Comparison of ENCODE assay signal across 16 cellular contexts in the genomic region with DNA sequence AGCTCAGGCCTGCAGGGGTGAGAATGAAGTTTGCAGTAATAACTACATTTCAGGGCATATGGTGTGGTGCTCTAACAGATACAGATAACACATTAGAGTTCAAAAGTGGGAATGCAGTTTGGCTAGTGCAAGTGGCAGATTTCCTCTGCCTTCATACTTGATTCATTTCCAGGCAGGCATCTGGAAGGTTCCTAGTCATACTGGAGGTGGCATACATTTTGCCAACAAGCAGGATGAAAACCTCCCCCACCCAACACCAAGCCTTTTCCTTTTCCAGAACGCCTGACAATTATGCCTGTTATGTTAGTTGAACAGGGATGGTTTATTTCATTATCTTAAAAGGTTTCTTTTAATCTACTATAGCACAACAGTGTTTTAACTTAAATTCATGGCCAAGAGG. TPM values are rescaled to one million over a fixed set of nuclear protein-coding genes. Genes with fewer than 3 reads are reported as not detected.
"Had no signal": no experiment of that assay in that cellular context is flagged by ENCODE, and none has a peak within 500 bp of the region (broad histone marks: within the 10 kb centered on the region; RNA-seq: fewer than 3 reads in every experiment).

No MANE protein-coding gene starts in this region.

- H3K4me3 Mint-ChIP-seq: activated CD4-positive, alpha-beta memory T cell treated with anti-CD3 and anti-CD28 coated beads, Interleukin-2, amount 10 ng/mL, durations not matched to agents 7 days and 5 days; activated CD4-positive, alpha-beta T cell treated with anti-CD3 and anti-CD28 coated beads for 36 hours; immature natural killer cell; T-helper 1 cell treated with Interleukin-12 subunit alpha and Interleukin-12 subunit beta and Interleukin-4 antibody, amounts not matched to agents 30 μg/mL and 1 μg/mL, for 36 hours had no signal

- ATAC-seq: activated CD4-positive, alpha-beta T cell treated with anti-CD3 and anti-CD28 coated beads for 36 hours; left colon; lower lobe of right lung had no signal

- H3K4me3 ChIP-seq: lower lobe of right lung, tibial artery had no signal

- H3K27ac ChIP-seq: lower lobe of right lung, tibial artery had no signal

- H3K27me3 Mint-ChIP-seq: activated CD4-positive, alpha-beta memory T cell treated with anti-CD3 and anti-CD28 coated beads, Interleukin-2, amount 10 ng/mL, durations not matched to agents 7 days and 5 days; activated CD4-positive, alpha-beta T cell treated with anti-CD3 and anti-CD28 coated beads for 36 hours had no signal

- H3K9me3 ChIP-seq: lower lobe of right lung, tibial artery had no signal

- H3K27me3 ChIP-seq: tibial artery had no signal

- H3K4me1 Mint-ChIP-seq: activated CD4-positive, alpha-beta T cell treated with anti-CD3 and anti-CD28 coated beads for 36 hours; immature natural killer cell had no signal

- DNase-seq: activated CD4-positive, alpha-beta memory T cell treated with anti-CD3 and anti-CD28 coated beads, Interleukin-2, amount 10 ng/mL, durations not matched to agents 7 days and 5 days; activated CD4-positive, alpha-beta T cell treated with anti-CD3 and anti-CD28 coated beads for 36 hours; activated gamma-delta T cell treated with Interleukin-2 at 50 U/mL for 16 hours; activated T-cell treated with anti-CD3 and anti-CD28 coated beads, Interleukin-2, amount 50 U/mL, for 48 hours; immature natural killer cell; left colon; lower lobe of right lung; midbrain; stimulated activated CD4-positive, alpha-beta T cell treated with anti-CD3 and anti-CD28 coated beads, Interleukin-12 subunit alpha, Interleukin-12 subunit beta, amount 100 ng/mL, for 4 hours; stimulated activated CD4-positive, alpha-beta T cell treated with anti-CD3 and anti-CD28 coated beads, Interleukin-2, amount 100 ng/mL, for 24 hours; tibial artery had no signal

- H3K27ac Mint-ChIP-seq: activated CD4-positive, alpha-beta memory T cell treated with anti-CD3 and anti-CD28 coated beads, Interleukin-2, amount 10 ng/mL, durations not matched to agents 7 days and 5 days; activated CD4-positive, alpha-beta T cell treated with anti-CD3 and anti-CD28 coated beads for 36 hours; T-helper 1 cell treated with Interleukin-12 subunit alpha and Interleukin-12 subunit beta and Interleukin-4 antibody, amounts not matched to agents 30 μg/mL and 1 μg/mL, for 36 hours had no signal

- H3K4me1 ChIP-seq: lower lobe of right lung, tibial artery had no signal

RNA-seq across cellular contexts. Expression of a gene that starts 51.5 kb away (rescaled TPM):
- total RNA-seq: activated CD4-positive, alpha-beta memory T cell treated with anti-CD3 and anti-CD28 coated beads, Interleukin-2, amount 10 ng/mL, durations not matched to agents 7 days and 5 days; activated CD4-positive, alpha-beta T cell treated with anti-CD3 and anti-CD28 coated beads for 36 hours; left colon; myocyte; osteocyte; renal cortical epithelial cell had no signal
- polyA plus RNA-seq: neural cell had no signal
